In the genomic region with DNA sequence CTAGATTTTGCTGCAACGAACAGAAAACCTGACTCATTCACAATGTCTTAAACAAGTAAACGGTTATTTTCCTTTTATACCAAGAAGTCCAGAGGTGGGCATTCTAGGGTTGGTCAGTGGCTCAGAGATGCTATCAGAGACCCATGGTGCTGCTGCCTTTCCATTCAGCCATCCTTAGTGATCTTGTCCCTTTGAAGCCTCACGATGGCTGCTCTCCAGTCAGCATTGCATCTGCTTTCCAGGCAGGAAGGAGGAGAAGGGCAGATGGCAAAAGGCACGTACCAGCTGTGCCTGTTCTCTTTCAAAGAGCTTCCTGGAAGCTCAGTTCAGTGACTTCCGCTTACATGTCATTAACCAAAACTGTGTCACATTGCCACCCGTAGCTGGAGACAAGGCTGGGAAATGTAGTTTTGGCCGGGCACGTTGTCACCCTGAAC, we compare ENCODE assay signal across 8 cellular contexts.
DNase-seq lines count a peak whose midpoint lies in the region; ATAC-seq lines count a peak whose summit lies in the region.

No MANE protein-coding gene starts in this region.

- DNase-seq in NCI-H510A treated with DMSO at 0.1 percent for 48 hours (lab: John Stamatoyannopoulos, UW) (peak; percentile 36), kidney tubule cell (ENCODE audit: low spot score) (peak; percentile 53), RPMI8226 (no peak), NCI-H187 treated with DMSO at 0.1 percent for 48 hours (lab: John Stamatoyannopoulos, UW) (no peak)
- DNase-seq in activated T-cell treated with anti-CD3 and anti-CD28 coated beads, Interleukin-2, amount 50 U/mL, for 48 hours: peak; percentile 64 to 69
- DNase-seq in stimulated activated CD8-positive, alpha-beta memory T cell treated with anti-CD3 and anti-CD28 coated beads, Interleukin-12 subunit alpha, Interleukin-12 subunit beta, amount 100 ng/mL, for 1 hour (ENCODE audit: low read depth): peak; percentile 13

- ATAC-seq in GM18858 (IDR thresholded peaks at IDR 0.05; ENCODE audit: unreplicated experiment): peak; percentile 87
- peak; percentile 76 for ATAC-seq in HG02840 (IDR thresholded peaks at IDR 0.05; ENCODE audit: low FRiP score, unreplicated experiment)

Comparison
In these comparisons a context has a peak if more than half of its experiments do, and no peak if none do; other contexts are left out.
1. DNase-seq: peak in NCI-H510A treated with DMSO at 0.1 percent for 48 hours (single experiment), activated T-cell treated with anti-CD3 and anti-CD28 coated beads, Interleukin-2, amount 50 U/mL, for 48 hours (2 of 2), kidney tubule cell (single experiment) and stimulated activated CD8-positive, alpha-beta memory T cell treated with anti-CD3 and anti-CD28 coated beads, Interleukin-12 subunit alpha, Interleukin-12 subunit beta, amount 100 ng/mL, for 1 hour (single experiment); none in RPMI8226 (single experiment) and NCI-H187 treated with DMSO at 0.1 percent for 48 hours (single experiment).